1 cellular context compared by ENCODE assay signal in the genomic region with DNA sequence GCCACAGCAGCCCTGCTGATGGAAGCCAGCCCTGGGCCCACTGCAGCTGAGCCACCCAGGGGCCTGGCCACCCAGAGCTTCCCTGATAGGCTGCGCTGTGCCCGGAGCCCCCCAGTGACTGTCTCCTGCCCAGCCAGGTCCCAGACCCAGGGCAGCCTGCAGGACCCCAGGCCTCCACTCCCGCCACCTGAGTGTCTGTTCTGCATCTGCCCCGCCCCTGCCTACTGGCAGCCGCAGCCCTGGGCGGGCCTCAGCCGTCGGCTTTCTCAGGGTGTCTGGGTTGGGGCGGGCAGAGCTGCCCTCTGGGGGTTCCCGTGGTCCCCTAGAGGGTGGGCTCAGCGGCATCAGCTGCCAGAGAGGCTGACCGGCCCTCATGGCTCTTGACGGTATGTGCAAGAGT.
TF ChIP-seq lines count a peak whose summit lies in the region.

No MANE protein-coding gene starts in this region.

TF ChIP-seq in H1, 55 proteins besides CTCF, POLR2A, EP300 and RAD21:
- TF ChIP-seq GABPA (IDR thresholded peaks at IDR 0.05; ENCODE audit: borderline replicate concordance, insufficient read depth, low read length) (no peak), SIX5 (IDR thresholded peaks at IDR 0.05; ENCODE audit: low read depth, low read length) (no peak), KDM5A (IDR thresholded peaks at IDR 0.05; ENCODE audit: low read length) (no peak), ZNF274 (IDR thresholded peaks at IDR 0.05; ENCODE audit: borderline replicate concordance, extremely low read depth, low read length) (no peak), CEBPB (IDR thresholded peaks at IDR 0.05; ENCODE audit: low read depth, low read length) (no peak), KDM4A (IDR thresholded peaks at IDR 0.05; ENCODE audit: low read depth, low read length, severe bottlenecking) (no peak), CHD2 (IDR thresholded peaks at IDR 0.05; ENCODE audit: low read length) (no peak), SAP30 (IDR thresholded peaks at IDR 0.05; ENCODE audit: insufficient read depth, insufficient replicate concordance, low read length) (no peak)
- TF ChIP-seq, protein P1, sequence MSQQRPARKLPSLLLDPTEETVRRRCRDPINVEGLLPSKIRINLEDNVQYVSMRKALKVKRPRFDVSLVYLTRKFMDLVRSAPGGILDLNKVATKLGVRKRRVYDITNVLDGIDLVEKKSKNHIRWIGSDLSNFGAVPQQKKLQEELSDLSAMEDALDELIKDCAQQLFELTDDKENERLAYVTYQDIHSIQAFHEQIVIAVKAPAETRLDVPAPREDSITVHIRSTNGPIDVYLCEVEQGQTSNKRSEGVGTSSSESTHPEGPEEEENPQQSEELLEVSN (IDR thresholded peaks at IDR 0.05), result no peak
- TF ChIP-seq, protein P2, sequence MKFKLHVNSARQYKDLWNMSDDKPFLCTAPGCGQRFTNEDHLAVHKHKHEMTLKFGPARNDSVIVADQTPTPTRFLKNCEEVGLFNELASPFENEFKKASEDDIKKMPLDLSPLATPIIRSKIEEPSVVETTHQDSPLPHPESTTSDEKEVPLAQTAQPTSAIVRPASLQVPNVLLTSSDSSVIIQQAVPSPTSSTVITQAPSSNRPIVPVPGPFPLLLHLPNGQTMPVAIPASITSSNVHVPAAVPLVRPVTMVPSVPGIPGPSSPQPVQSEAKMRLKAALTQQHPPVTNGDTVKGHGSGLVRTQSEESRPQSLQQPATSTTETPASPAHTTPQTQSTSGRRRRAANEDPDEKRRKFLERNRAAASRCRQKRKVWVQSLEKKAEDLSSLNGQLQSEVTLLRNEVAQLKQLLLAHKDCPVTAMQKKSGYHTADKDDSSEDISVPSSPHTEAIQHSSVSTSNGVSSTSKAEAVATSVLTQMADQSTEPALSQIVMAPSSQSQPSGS (IDR thresholded peaks at IDR 0.05; ENCODE audit: low read length), result no peak
